8 cellular contexts compared by ENCODE assay signal in genomic region chr20:11918280-11918952, GRCh38. TPM values are rescaled to one million over a fixed set of nuclear protein-coding genes. Genes with fewer than 3 reads are reported as not detected.
DNase-seq lines count a peak whose midpoint lies in the region; ATAC-seq and TF ChIP-seq lines count a peak whose summit lies in the region.

No MANE protein-coding gene starts in this region.

- H2AFZ ChIP-seq in IMR-90 (replicated peaks; ENCODE audit: low read length, poor library complexity) (no peak overlapping the region), mammary epithelial cell (ENCODE audit: low read depth, low read length) (peak overlapping the region; percentile 45)

- no peak overlapping the region for H2AK5ac ChIP-seq in IMR-90 (ENCODE audit: low read depth, low read length)

- H3K9ac ChIP-seq in IMR-90 (ENCODE audit: low read depth, low read length): peak overlapping the region; percentile 29
- H3K9ac ChIP-seq in mammary epithelial cell (ENCODE audit: insufficient read depth, low read length): peak overlapping the region; percentile 51

- H3K27ac ChIP-seq in IMR-90 (ENCODE audit: insufficient read depth, low read length) (peak overlapping the region; percentile 29; the same call in 1 of the 2 replicates), mammary epithelial cell (ENCODE audit: insufficient read depth, low read depth, low read length) (peak overlapping the region; percentile 47), layer of hippocampus (ENCODE audit: low read depth, low read length) (peak overlapping the region; percentile 81)

- BruUV-seq in IMR-90 (replicated peaks; lab: Mats Ljungman, UMichigan) (no TSS peak), mammary epithelial cell (replicated peaks; lab: Mats Ljungman, UMichigan) (no TSS peak)

- H2BK5ac ChIP-seq in IMR-90 (ENCODE audit: low read depth, low read length, poor library complexity, severe bottlenecking): no peak overlapping the region

- peaks cover 24 to 52% of the 10 kb centered on the region in 2 experiments; a peak in 3 of 4 replicates for H3K79me1 ChIP-seq in IMR-90 (ENCODE audit: low read depth in 1 of 2, low read length in 2 of 2)

- POLR2A ChIA-PET in IMR-90 (lab: Charles Lee; ENCODE audit: unreplicated experiment): interaction anchor here (0.5 to 0.7 kb wide), 2 partner anchors 112 to 179 kb away, joined by 3 to 4 read pairs; no protein-coding TSS in a partner anchor
- POLR2A ChIA-PET in naive thymus-derived CD8-positive, alpha-beta T cell (lab: Charles Lee): no interaction called here

- TF ChIP-seq CTCF in IMR-90 (conservative IDR thresholded peaks at IDR 0.05; ENCODE audit: low read depth, low read length) (no peak), mammary epithelial cell (conservative IDR thresholded peaks at IDR 0.05 in 1 of 2, IDR thresholded peaks at IDR 0.05 in 1 of 2; ENCODE audit: extremely low read depth in 1 of 2, insufficient read depth in 1 of 2, low read depth in 1 of 2, low read length in 2 of 2) (no peak)

- H3K27ac Mint-ChIP-seq in stimulated activated naive B cell treated with anti-CD40 and anti-IgM and Interleukin-4, amounts not matched to agents 10 μg/mL and 1 μg/mL and 100 μg/mL, for 72 hours: peak overlapping the region; percentile 62
- H3K27ac Mint-ChIP-seq in naive thymus-derived CD8-positive, alpha-beta T cell: no peak overlapping the region

- H3K4ac ChIP-seq in IMR-90 (ENCODE audit: low read depth, low read length): peak overlapping the region; percentile 5; the same call in 1 of the 2 replicates

- WGBS in IMR-90 (ENCODE audit: extremely low coverage in 2 of 2, insufficient read length in 1 of 2), 2 experiments: no CpG with 5 or more reads among the region's 6 CpGs
- WGBS in mammary epithelial cell (ENCODE audit: low coverage, missing lambda C conversion rate): 7% methylated on average over 6 of the region's 6 CpGs

- no peak overlapping the region for H4K91ac ChIP-seq in IMR-90 (ENCODE audit: insufficient read depth, low read depth, low read length)

- no peak for TF ChIP-seq POLR2A in IMR-90 (IDR thresholded peaks at IDR 0.05; ENCODE audit: low read depth, low read length)

- H3K27me3 ChIP-seq in IMR-90 (ENCODE audit: control insufficient read depth, insufficient read depth, low read length): no peaks in the 10 kb centered on the region
- no peaks in the 10 kb centered on the region for H3K27me3 ChIP-seq in mammary epithelial cell (ENCODE audit: insufficient read depth, low read length)
- no peaks in the 10 kb centered on the region for H3K27me3 ChIP-seq in layer of hippocampus (ENCODE audit: control insufficient read depth, insufficient read depth, low read length)

- dilution Hi-C loops in IMR-90 (cut with HindIII; ENCODE audit: low sequenced_read_pairs, unreplicated experiment) (no loop called here), mammary epithelial cell (cut with HindIII; ENCODE audit: low sequenced_read_pairs) (no loop called here)

- H3K56ac ChIP-seq in IMR-90 (ENCODE audit: extremely low read depth, insufficient read depth, low read length): no peak overlapping the region

- CTCF ChIA-PET in IMR-90 (lab: Yijun Ruan, JAX) (interaction anchor here (1.0 kb wide), 1 partner anchor 17 kb away, joined by 3 read pairs; no protein-coding TSS in a partner anchor), mammary epithelial cell (lab: Charles Lee; ENCODE audit: low non-redundant PET) (interaction anchor here (0.5 kb wide), 1 partner anchor 26 kb away, joined by 4 read pairs; no protein-coding TSS in a partner anchor)

- peak overlapping the region; percentile 94 for H3K4me2 ChIP-seq in IMR-90 (ENCODE audit: low read depth, low read length)
- H3K4me2 ChIP-seq in mammary epithelial cell (ENCODE audit: insufficient read depth, low read depth, low read length): peak overlapping the region; percentile 86

- H4K20me1 ChIP-seq in IMR-90 (ENCODE audit: insufficient read depth, low read length) (peaks cover 5% of the 10 kb centered on the region; the same call in 1 of the 2 replicates), mammary epithelial cell (ENCODE audit: insufficient read depth, low read length) (no peaks in the 10 kb centered on the region)

- no peak overlapping the region for H2BK15ac ChIP-seq in IMR-90 (ENCODE audit: low read depth, low read length)

- H3K36me3 ChIP-seq in IMR-90 (ENCODE audit: control insufficient read depth, insufficient read depth, low read length) (peaks cover 12% of the 10 kb centered on the region), mammary epithelial cell (ENCODE audit: insufficient read depth, low read length) (peaks cover 7% of the 10 kb centered on the region)

- H3K9me3 ChIP-seq in IMR-90 (ENCODE audit: control insufficient read depth, insufficient read depth, low read length) (no peaks in the 10 kb centered on the region), mammary epithelial cell (replicated peaks; ENCODE audit: insufficient read depth, low read length) (no peaks in the 10 kb centered on the region)

- peaks cover 4 to 5% of the 10 kb centered on the region in 2 donors for H3K36me3 Mint-ChIP-seq in stimulated activated naive B cell treated with anti-CD40 and anti-IgM and Interleukin-4, amounts not matched to agents 10 μg/mL and 1 μg/mL and 100 μg/mL, for 72 hours
- no peaks in the 10 kb centered on the region for H3K36me3 Mint-ChIP-seq in naive thymus-derived CD8-positive, alpha-beta T cell

- H3K9me1 ChIP-seq in IMR-90 (ENCODE audit: insufficient read depth, low read length): peaks cover 8% of the 10 kb centered on the region; the same call in 1 of the 2 replicates

- 0 out of 4 replicates have a peak overlapping the region, but pooled peaks of 1 of the 2 experiments have one; percentile 10 for H4K8ac ChIP-seq in IMR-90 (ENCODE audit: low read depth in 2 of 2, low read length in 2 of 2)

- DNase-seq in IMR-90 (no peak), mammary epithelial cell (no peak), 8988T (no peak)
- no peak for DNase-seq in stimulated activated naive B cell treated with anti-CD40 and anti-IgM and Interleukin-4, amounts not matched to agents 10 μg/mL and 1 μg/mL and 100 μg/mL, for 72 hours
- DNase-seq in naive thymus-derived CD8-positive, alpha-beta T cell: no peak

- no peaks in the 10 kb centered on the region for H3K9me3 Mint-ChIP-seq in stimulated activated naive B cell treated with anti-CD40 and anti-IgM and Interleukin-4, amounts not matched to agents 10 μg/mL and 1 μg/mL and 100 μg/mL, for 72 hours
- H3K9me3 Mint-ChIP-seq in naive thymus-derived CD8-positive, alpha-beta T cell: no peaks in the 10 kb centered on the region

- peak overlapping the region; percentile 64; the same call in 1 of the 2 replicates for H3K18ac ChIP-seq in IMR-90 (ENCODE audit: low read depth, low read length)

- H3K4me1 ChIP-seq in IMR-90 (ENCODE audit: control insufficient read depth, insufficient read depth, low read length) (peaks cover 8% of the 10 kb centered on the region), mammary epithelial cell (ENCODE audit: insufficient read depth, low read length) (peaks cover 43% of the 10 kb centered on the region)

- ATAC-seq in IMR-90 (ENCODE audit: low read depth) (peak; percentile 21), GM19351 (IDR thresholded peaks at IDR 0.05; ENCODE audit: unreplicated experiment) (no peak), HG03520 (IDR thresholded peaks at IDR 0.05; ENCODE audit: unreplicated experiment) (no peak)
- ATAC-seq in stimulated activated naive B cell treated with anti-CD40 and anti-IgM and Interleukin-4, amounts not matched to agents 10 μg/mL and 1 μg/mL and 100 μg/mL, for 72 hours (replicated peaks): no peak
- ATAC-seq in naive thymus-derived CD8-positive, alpha-beta T cell: no peak

- H3K14ac ChIP-seq in IMR-90 (replicated peaks; ENCODE audit: low read depth, low read length): peak overlapping the region; percentile 14; the same call in 1 of the 2 replicates

- no peak overlapping the region for H2BK120ac ChIP-seq in IMR-90 (ENCODE audit: low read depth, low read length)

- no peak overlapping the region for H2AK9ac ChIP-seq in IMR-90 (replicated peaks; ENCODE audit: low read depth, low read length, poor library complexity)

- peak overlapping the region; percentile 79 for H3K4me3 Mint-ChIP-seq in stimulated activated naive B cell treated with anti-CD40 and anti-IgM and Interleukin-4, amounts not matched to agents 10 μg/mL and 1 μg/mL and 100 μg/mL, for 72 hours
- H3K4me3 Mint-ChIP-seq in naive thymus-derived CD8-positive, alpha-beta T cell: peak overlapping the region in 1 of 10 donors; percentile 40

- H4K5ac ChIP-seq in IMR-90 (ENCODE audit: low read depth, low read length): peak overlapping the region; percentile 63

- peak overlapping the region; percentile 39; the same call in 1 of the 2 replicates for H3K23ac ChIP-seq in IMR-90 (ENCODE audit: low read depth, low read length)

- in situ Hi-C loops in IMR-90 (cut with MboI; ENCODE audit: low sequenced_read_pairs) (no loop called here), mammary epithelial cell (cut with MboI; ENCODE audit: low sequenced_read_pairs in 2 of 2) (no loop called here)

- peaks cover 85% of the 10 kb centered on the region for H3K79me2 ChIP-seq in mammary epithelial cell (ENCODE audit: insufficient read depth, low read length)

- no peak overlapping the region for H2BK20ac ChIP-seq in IMR-90 (ENCODE audit: low read depth, low read length)

- H3K4me3 ChIP-seq in IMR-90 (ENCODE audit: insufficient read depth, low read depth, low read length) (peak overlapping the region; percentile 45), mammary epithelial cell (replicated peaks in 1 of 3; ENCODE audit: insufficient read depth in 1 of 3, low read depth in 2 of 3, low read length in 3 of 3) (peak overlapping the region in 2 of 3 experiments; percentile 22 to 33)

- no peaks in the 10 kb centered on the region for H3K27me3 Mint-ChIP-seq in stimulated activated naive B cell treated with anti-CD40 and anti-IgM and Interleukin-4, amounts not matched to agents 10 μg/mL and 1 μg/mL and 100 μg/mL, for 72 hours
- no peaks in the 10 kb centered on the region for H3K27me3 Mint-ChIP-seq in naive thymus-derived CD8-positive, alpha-beta T cell

- no peak for TF ChIP-seq RAD21 in IMR-90 (IDR thresholded peaks at IDR 0.05; ENCODE audit: low read length)

- H3K4me1 Mint-ChIP-seq in stimulated activated naive B cell treated with anti-CD40 and anti-IgM and Interleukin-4, amounts not matched to agents 10 μg/mL and 1 μg/mL and 100 μg/mL, for 72 hours: peaks cover 13 to 21% of the 10 kb centered on the region in 2 donors
- H3K4me1 Mint-ChIP-seq in naive thymus-derived CD8-positive, alpha-beta T cell: peaks cover 2 to 18% (median 10%) of the 10 kb centered on the region in 4 donors

- intact Hi-C loops in IMR-90 (cut with micrococcal nuclease): loop anchor here (2.0 to 5.0 kb wide), 2 partner anchors 201 to 242 kb away; no protein-coding TSS in a partner anchor
- intact Hi-C loops in mammary epithelial cell (cut with micrococcal nuclease): loop anchor here (2.0 to 5.0 kb wide), 3 partner anchors 106 to 242 kb away; no protein-coding TSS in a partner anchor

RNA-seq across cellular contexts. Expression of gene BTBD3, which starts 0.7 kb away (rescaled TPM):
- total RNA-seq in IMR-90 (2012; rRNA removed): 44.6 and 44.7 TPM in 2 replicates
- polyA plus RNA-seq in IMR-90 (2012; rRNA removed): 21.2 and 22.7 TPM in 2 replicates
- 10.2 and 20.0 TPM in 2 replicates for polyA plus RNA-seq in IMR-90 (2012; cell fraction: cytosol; rRNA removed)
- polyA plus RNA-seq in IMR-90 (2012; cell fraction: nucleus; rRNA removed; ENCODE audit: low replicate concordance): 22.0 and 45.5 TPM in 2 replicates
- total RNA-seq in mammary epithelial cell: 10 to 100 TPM; 32.2 to 41.0 TPM
- 19.0 TPM for polyA plus RNA-seq in mammary epithelial cell
- 30.8 TPM for polyA minus RNA-seq in mammary epithelial cell
- 1 to 10 TPM in 1 of 2 experiments, under 1 TPM in 1; 0.86 to 1.4 TPM for total RNA-seq in naive thymus-derived CD8-positive, alpha-beta T cell
- polyA plus RNA-seq in naive thymus-derived CD8-positive, alpha-beta T cell: 1 to 10 TPM in 1 of 3 donors, under 1 TPM in 2; 0.07 to 1.3 (median 0.65) TPM

Comparison
In these comparisons a context has a peak if more than half of its experiments do, and no peak if none do; other contexts are left out.
1. H3K27ac ChIP-seq: peak in every context shown above with its lines; median percentile 81 in layer of hippocampus; 47 in mammary epithelial cell; 29 in IMR-90.
2. RNA of gene BTBD3, which starts 0.7 kb away (total RNA-seq): 44.6 to 44.7 TPM in IMR-90 and 32.2 to 41.0 TPM in mammary epithelial cell; 0.86 to 1.4 TPM in naive thymus-derived CD8-positive, alpha-beta T cell; every median in the first group is over 10 times any median in the second.